In genomic region chr10:77332256-77332655, GRCh38 we compare ENCODE assay signal across 19 cellular contexts.
A peak's percentile ranks its signal among the peaks of the same experiment; 100 is the strongest.
DNase-seq lines count a peak whose midpoint lies in the region; ATAC-seq, FAIRE-seq and TF ChIP-seq lines count a peak whose summit lies in the region.
"Had no signal": no experiment of that assay in that cellular context is flagged by ENCODE, and none has a peak within 500 bp of the region (broad histone marks: within the 10 kb centered on the region; RNA-seq: fewer than 3 reads in every experiment).

No MANE protein-coding gene starts in this region.

- H3K36me3 Mint-ChIP-seq in glutamatergic neuron (ENCODE audit: unreplicated experiment): no peaks in the 10 kb centered on the region
- H3K36me3 Mint-ChIP-seq: activated CD4-positive, alpha-beta memory T cell treated with anti-CD3 and anti-CD28 coated beads for 36 hours; activated naive CD4-positive, alpha-beta T cell treated with anti-CD3 and anti-CD28 coated beads, Interleukin-2, amount 50 U/mL, for 72 hours; CD8-positive, alpha-beta memory T cell had no signal

- TF ChIP-seq POLR2A in A549 (IDR thresholded peaks at IDR 0.05; ENCODE audit: low read length): no peak

- POLR2A ChIA-PET in A549 (lab: Yijun Ruan, JAX): no interaction called here

- TF ChIP-seq RAD21 in A549 (conservative IDR thresholded peaks at IDR 0.05 in 1 of 2, IDR thresholded peaks at IDR 0.05 in 1 of 2): no peak

- no peak for TF ChIP-seq EP300 in A549 (IDR thresholded peaks at IDR 0.05)

- H3K4me3 ChIP-seq in A549: no peak overlapping the region
- H3K4me3 ChIP-seq: upper lobe of right lung had no signal

- ATAC-seq in A549: no peak
- ATAC-seq: activated naive CD4-positive, alpha-beta T cell treated with anti-CD3 and anti-CD28 coated beads, Interleukin-2, amount 50 U/mL, for 72 hours; HCT116; upper lobe of right lung had no signal

- peak overlapping the region; percentile 79 for H3K4me2 ChIP-seq in A549

- peak overlapping the region; percentile 56 for H3K27ac Mint-ChIP-seq in glutamatergic neuron (ENCODE audit: unreplicated experiment)
- H3K27ac Mint-ChIP-seq: activated CD4-positive, alpha-beta memory T cell treated with anti-CD3 and anti-CD28 coated beads for 36 hours; activated naive CD4-positive, alpha-beta T cell treated with anti-CD3 and anti-CD28 coated beads, Interleukin-2, amount 50 U/mL, for 72 hours; CD8-positive, alpha-beta memory T cell had no signal

- FAIRE-seq in A549 (lab: Jason Lieb, UNC) (no peak), HTR-8/SVneo (lab: Jason Lieb, UNC) (no peak)
- FAIRE-seq: endometrium, GM12892 had no signal

- H3K4me3 Mint-ChIP-seq in glutamatergic neuron (ENCODE audit: unreplicated experiment): peak overlapping the region; percentile 5
- H3K4me3 Mint-ChIP-seq: activated CD4-positive, alpha-beta memory T cell treated with anti-CD3 and anti-CD28 coated beads for 36 hours; CD8-positive, alpha-beta memory T cell had no signal

- peak overlapping the region; percentile 65 to 80; a peak in 5 of 6 replicates for H3K27ac ChIP-seq in A549
- H3K27ac ChIP-seq: parathyroid adenoma, upper lobe of right lung had no signal

- TF ChIP-seq CTCF in A549 (IDR thresholded peaks at IDR 0.05) (no peak), glutamatergic neuron (IDR thresholded peaks at IDR 0.05; ENCODE audit: partially characterized antibody, unreplicated experiment) (no peak)

- peaks cover 54% of the 10 kb centered on the region for H3K4me1 ChIP-seq in A549
- H3K4me1 ChIP-seq: parathyroid adenoma, upper lobe of right lung had no signal

- H3K4me1 Mint-ChIP-seq in glutamatergic neuron (ENCODE audit: low read depth, unreplicated experiment): peaks cover 20% of the 10 kb centered on the region

- DNase-seq in A549 (ENCODE audit: low read depth in 1 of 2, low spot score in 1 of 2) (no peak), DMS53 (lab: John Stamatoyannopoulos, UW) (peak; percentile 74), NCI-H446 treated with DMSO at 0.1 percent for 48 hours (lab: John Stamatoyannopoulos, UW) (peak; percentile 39), glutamatergic neuron (peak; percentile 30), C1 segment of cervical spinal cord (lab: John Stamatoyannopoulos, UW) (no peak), HTR-8/SVneo (ENCODE audit: insufficient read length, low spot score) (no peak), SK-N-DZ (ENCODE audit: low spot score) (no peak)
- DNase-seq in stimulated activated CD4-positive, alpha-beta T cell treated with anti-CD3 and anti-CD28 coated beads, Interleukin-12 subunit alpha, Interleukin-12 subunit beta, amount 100 ng/mL, for 4 hours: no peak
- DNase-seq: activated CD4-positive, alpha-beta memory T cell treated with anti-CD3 and anti-CD28 coated beads for 36 hours; activated T-cell treated with anti-CD3 and anti-CD28 coated beads, Interleukin-2, amount 50 U/mL, for 48 hours; CD8-positive, alpha-beta memory T cell; GF-D8; Karpas-422; upper lobe of right lung had no signal

- CTCF ChIA-PET in A549 (lab: Yijun Ruan, JAX): interaction anchor here (1.0 to 2.1 kb wide), 6 partner anchors 41 to 310 kb away, joined by 3 to 8 read pairs (median 6); no protein-coding TSS in a partner anchor

- H3K9me3 ChIP-seq in A549: no peaks in the 10 kb centered on the region
- H3K9me3 ChIP-seq: upper lobe of right lung had no signal

- peaks cover 2% of the 10 kb centered on the region for H3K27me3 Mint-ChIP-seq in glutamatergic neuron (ENCODE audit: unreplicated experiment)

- peaks cover 2% of the 10 kb centered on the region for H3K9me3 Mint-ChIP-seq in glutamatergic neuron (ENCODE audit: unreplicated experiment)
- H3K9me3 Mint-ChIP-seq: activated naive CD4-positive, alpha-beta T cell treated with anti-CD3 and anti-CD28 coated beads, Interleukin-2, amount 50 U/mL, for 72 hours; CD8-positive, alpha-beta memory T cell had no signal

TF ChIP-seq in A549, 52 proteins besides CTCF, POLR2A, EP300 and RAD21:
- TF ChIP-seq FOXS1 (CRISPR knock-in tag; IDR thresholded peaks at IDR 0.05) (no peak), HOXB5 (CRISPR knock-in tag; IDR thresholded peaks at IDR 0.05) (no peak), JUNB (IDR thresholded peaks at IDR 0.05) (no peak)

Comparison
In these comparisons a context has a peak if more than half of its experiments do, and no peak if none do; other contexts are left out.
1. DNase-seq: peak in DMS53 (single experiment), NCI-H446 treated with DMSO at 0.1 percent for 48 hours (single experiment) and glutamatergic neuron (single experiment); none in A549 (0 of 2), C1 segment of cervical spinal cord (0 of 14), HTR-8/SVneo (single experiment), stimulated activated CD4-positive, alpha-beta T cell treated with anti-CD3 and anti-CD28 coated beads, Interleukin-12 subunit alpha, Interleukin-12 subunit beta, amount 100 ng/mL, for 4 hours (single experiment) and SK-N-DZ (single experiment).